In genomic region chr11:67606477-67607295, GRCh38 we compare ENCODE assay signal across 8 cellular contexts. TPM values are rescaled to one million over a fixed set of nuclear protein-coding genes. Genes with fewer than 3 reads are reported as not detected.
DNase-seq lines count a peak whose midpoint lies in the region; ATAC-seq and TF ChIP-seq lines count a peak whose summit lies in the region.

NDUFV1 (plus strand) TSS chr11:67606936; CDS start chr11:67607005, 69 bp downstream.

- TF ChIP-seq CTCF in kidney epithelial cell (IDR thresholded peaks at IDR 0.05; ENCODE audit: insufficient read depth, low read length, poor library complexity, severe bottlenecking) = peak; percentile 54

- no peaks in the 10 kb centered on the region for H3K36me3 ChIP-seq in kidney epithelial cell (ENCODE audit: control insufficient read depth, insufficient read depth, low read length)

- H3K27me3 ChIP-seq in kidney epithelial cell (ENCODE audit: control insufficient read depth, insufficient read depth, low read length) = no peaks in the 10 kb centered on the region

- ATAC-seq in GM19025 (IDR thresholded peaks at IDR 0.05; ENCODE audit: low read depth, unreplicated experiment) (peak; percentile 93), HG03342 (IDR thresholded peaks at IDR 0.05; ENCODE audit: unreplicated experiment) (peak; percentile 93)

- H3K4me3 ChIP-seq in kidney epithelial cell (ENCODE audit: low read depth, low read length) = peak within 1 kb of the TSS; percentile 71

- DNase-seq in AG20443 (ENCODE audit: low spot score) = peak; percentile 96
- DNase-seq in NCI-H446 treated with DMSO at 0.1 percent for 48 hours (lab: John Stamatoyannopoulos, UW) = peak; percentile 83
- DNase-seq in activated CD4-positive, CD25-positive, alpha-beta regulatory T cell treated with anti-CD3 and anti-CD28 coated beads, Interleukin-2, amount 50 U/mL, for 72 hours = peak; percentile 96
- DNase-seq in cerebellar nuclear complex (lab: John Stamatoyannopoulos, UW) = peak; percentile 65 to 94
- DNase-seq in kidney epithelial cell (ENCODE audit: low read depth) = peak; percentile 61
- peak; percentile 93 to 96 for DNase-seq in stimulated activated CD4-positive, alpha-beta T cell treated with anti-CD3 and anti-CD28 coated beads, Interleukin-15, amount 100 ng/mL, for 48 hours (ENCODE audit: low read depth in 2 of 2)

RNA-seq across cellular contexts. Expression of gene NDUFV1, which starts in this region (rescaled TPM):
- total RNA-seq in kidney epithelial cell = 229 and 262 TPM in 2 replicates

Comparison
In these comparisons a context has a peak if more than half of its experiments do, and no peak if none do; other contexts are left out.
1. Peak in every context shown above with its lines: DNase-seq, ATAC-seq and H3K4me3 ChIP-seq.